1 cellular context compared by ENCODE assay signal in the genomic region with DNA sequence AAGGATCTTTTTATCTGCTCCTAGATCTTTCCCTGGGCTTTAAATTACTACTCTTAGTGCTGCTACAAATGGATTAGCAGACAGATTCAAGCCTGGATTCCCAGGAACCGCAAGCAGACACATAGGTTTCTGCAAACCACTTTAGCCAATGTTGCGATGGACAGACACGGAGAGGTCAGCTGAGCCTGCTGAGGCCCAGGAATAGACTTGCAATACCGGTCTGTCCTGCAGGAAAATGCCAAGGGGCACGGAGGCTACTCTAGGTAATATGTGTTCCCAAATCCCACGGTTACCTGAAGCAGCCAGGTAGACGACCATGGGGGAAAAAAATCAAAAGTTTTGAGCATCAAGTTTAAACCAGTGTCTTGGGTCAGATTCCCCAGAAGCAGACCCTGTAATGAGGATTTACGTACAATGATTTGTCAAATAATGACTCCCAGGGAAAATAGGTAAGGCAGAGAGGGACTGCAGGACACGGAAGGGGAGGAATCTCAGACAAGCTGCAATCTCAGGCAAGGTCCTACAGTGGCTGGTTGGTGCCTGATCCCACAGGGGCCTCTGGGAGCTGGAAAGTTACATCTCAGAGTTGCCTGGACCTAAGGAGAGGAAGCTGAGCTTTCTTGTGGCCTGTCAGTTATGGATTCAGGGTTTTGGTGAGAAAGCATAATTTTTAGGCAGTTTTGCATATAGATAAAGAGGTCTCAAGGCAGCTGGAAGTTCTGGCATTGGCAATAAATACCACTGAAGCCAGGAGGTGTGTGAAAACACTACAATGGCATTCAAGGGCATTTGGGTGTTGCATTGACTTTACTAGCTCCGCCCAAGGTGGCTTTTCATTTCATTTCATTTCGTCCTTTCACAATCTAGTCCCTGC.
TF ChIP-seq lines count a peak whose summit lies in the region.

No MANE protein-coding gene starts in this region.

TF ChIP-seq in WTC11, 78 proteins besides CTCF, POLR2A, EP300 and RAD21 (continued from another document):
- TF ChIP-seq, protein P1, sequence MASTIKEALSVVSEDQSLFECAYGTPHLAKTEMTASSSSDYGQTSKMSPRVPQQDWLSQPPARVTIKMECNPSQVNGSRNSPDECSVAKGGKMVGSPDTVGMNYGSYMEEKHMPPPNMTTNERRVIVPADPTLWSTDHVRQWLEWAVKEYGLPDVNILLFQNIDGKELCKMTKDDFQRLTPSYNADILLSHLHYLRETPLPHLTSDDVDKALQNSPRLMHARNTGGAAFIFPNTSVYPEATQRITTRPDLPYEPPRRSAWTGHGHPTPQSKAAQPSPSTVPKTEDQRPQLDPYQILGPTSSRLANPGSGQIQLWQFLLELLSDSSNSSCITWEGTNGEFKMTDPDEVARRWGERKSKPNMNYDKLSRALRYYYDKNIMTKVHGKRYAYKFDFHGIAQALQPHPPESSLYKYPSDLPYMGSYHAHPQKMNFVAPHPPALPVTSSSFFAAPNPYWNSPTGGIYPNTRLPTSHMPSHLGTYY (CRISPR knock-in tag; IDR thresholded peaks at IDR 0.05) = no peak
- TF ChIP-seq NFE2L1 (CRISPR knock-in tag; IDR thresholded peaks at IDR 0.05) (no peak), ZNF512 (CRISPR knock-in tag; IDR thresholded peaks at IDR 0.05; ENCODE audit: borderline replicate concordance) (no peak), ZNF396 (CRISPR knock-in tag; IDR thresholded peaks at IDR 0.05; ENCODE audit: borderline replicate concordance) (no peak), TEAD4 (CRISPR knock-in tag; IDR thresholded peaks at IDR 0.05) (no peak), IRF2 (CRISPR knock-in tag; IDR thresholded peaks at IDR 0.05; ENCODE audit: borderline replicate concordance, low read depth) (no peak), ZNF671 (CRISPR knock-in tag; IDR thresholded peaks at IDR 0.05) (no peak), SMAD4 (CRISPR knock-in tag; IDR thresholded peaks at IDR 0.05) (no peak), SMAD3 (CRISPR knock-in tag; IDR thresholded peaks at IDR 0.05; ENCODE audit: borderline replicate concordance) (no peak), CREM (CRISPR knock-in tag; IDR thresholded peaks at IDR 0.05) (no peak)
- TF ChIP-seq, protein P2, sequence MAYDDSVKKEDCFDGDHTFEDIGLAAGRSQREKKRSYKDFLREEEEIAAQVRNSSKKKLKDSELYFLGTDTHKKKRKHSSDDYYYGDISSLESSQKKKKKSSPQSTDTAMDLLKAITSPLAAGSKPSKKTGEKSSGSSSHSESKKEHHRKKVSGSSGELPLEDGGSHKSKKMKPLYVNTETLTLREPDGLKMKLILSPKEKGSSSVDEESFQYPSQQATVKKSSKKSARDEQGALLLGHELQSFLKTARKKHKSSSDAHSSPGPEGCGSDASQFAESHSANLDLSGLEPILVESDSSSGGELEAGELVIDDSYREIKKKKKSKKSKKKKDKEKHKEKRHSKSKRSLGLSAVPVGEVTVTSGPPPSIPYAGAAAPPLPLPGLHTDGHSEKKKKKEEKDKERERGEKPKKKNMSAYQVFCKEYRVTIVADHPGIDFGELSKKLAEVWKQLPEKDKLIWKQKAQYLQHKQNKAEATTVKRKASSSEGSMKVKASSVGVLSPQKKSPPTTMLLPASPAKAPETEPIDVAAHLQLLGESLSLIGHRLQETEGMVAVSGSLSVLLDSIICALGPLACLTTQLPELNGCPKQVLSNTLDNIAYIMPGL (CRISPR knock-in tag; IDR thresholded peaks at IDR 0.05) = no peak
- TF ChIP-seq, protein P3, sequence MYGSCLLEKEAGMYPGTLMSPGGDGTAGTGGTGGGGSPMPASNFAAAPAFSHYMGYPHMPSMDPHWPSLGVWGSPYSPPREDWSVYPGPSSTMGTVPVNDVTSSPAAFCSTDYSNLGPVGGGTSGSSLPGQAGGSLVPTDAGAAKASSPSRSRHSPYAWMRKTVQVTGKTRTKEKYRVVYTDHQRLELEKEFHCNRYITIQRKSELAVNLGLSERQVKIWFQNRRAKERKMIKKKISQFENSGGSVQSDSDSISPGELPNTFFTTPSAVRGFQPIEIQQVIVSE (CRISPR knock-in tag; IDR thresholded peaks at IDR 0.05; ENCODE audit: borderline replicate concordance) = no peak
